ENCODE assay signal across 7 cellular contexts in genomic region chr11:94794287-94795168, GRCh38. TPM values are rescaled to one million over a fixed set of nuclear protein-coding genes. Genes with fewer than 3 reads are reported as not detected.
DNase-seq lines count a peak whose midpoint lies in the region; ATAC-seq and TF ChIP-seq lines count a peak whose summit lies in the region.

No MANE protein-coding gene starts in this region.

- H3K27me3 ChIP-seq in MG63 (no peaks in the 10 kb centered on the region), kidney epithelial cell (ENCODE audit: control insufficient read depth, insufficient read depth, low read length) (no peaks in the 10 kb centered on the region), upper lobe of left lung (no peaks in the 10 kb centered on the region), H9 (ENCODE audit: insufficient read depth, low read length) (no peaks in the 10 kb centered on the region)

- 0 out of 7 replicates have a peak overlapping the region, but pooled peaks of 1 of the 3 experiments have one; percentile 4 for H3K27ac Mint-ChIP-seq in H9

- H4K8ac ChIP-seq in H9 (replicated peaks; ENCODE audit: insufficient read length, low read depth, low read length): no peak overlapping the region

- H3K36me3 Mint-ChIP-seq in H9 (ENCODE audit: insufficient read depth in 1 of 3, low read depth in 3 of 3): peaks cover 0 to 3% (median 2%) of the 10 kb centered on the region in 3 experiments

- DNase-seq in MG63 (peak; percentile 85), astrocyte of the spinal cord (ENCODE audit: low read depth, low spot score) (peak; percentile 98), kidney epithelial cell (ENCODE audit: low read depth) (peak; percentile 67), upper lobe of left lung (peak in 1 of 2 donors; percentile 79), H9 (no peak)

- H2BK120ac ChIP-seq in H9 (ENCODE audit: low read depth, low read length, poor library complexity, severe bottlenecking): no peak overlapping the region

- peak; percentile 83 to 84 for ATAC-seq in upper lobe of left lung (ENCODE audit: low FRiP score in 2 of 2)
- ATAC-seq in HG03439 (IDR thresholded peaks at IDR 0.05; ENCODE audit: unreplicated experiment): no peak
- ATAC-seq in GM21381 (IDR thresholded peaks at IDR 0.05; ENCODE audit: unreplicated experiment): no peak

- H3K23me2 ChIP-seq in H9 (ENCODE audit: insufficient read length, low read depth, low read length, poor library complexity, severe bottlenecking): no peaks in the 10 kb centered on the region

- H3K27ac ChIP-seq in upper lobe of left lung: peak overlapping the region; percentile 43 to 68 (median 60)
- H3K27ac ChIP-seq in H9 (ENCODE audit: insufficient read length, low read depth, low read length): no peak overlapping the region

- H2AK5ac ChIP-seq in H9 (ENCODE audit: insufficient read length, low read length): no peak overlapping the region

- H2BK15ac ChIP-seq in H9 (ENCODE audit: low read depth, low read length): no peak overlapping the region

- peaks cover 26 to 44% (median 36%) of the 10 kb centered on the region in 4 donors for H3K4me1 ChIP-seq in upper lobe of left lung
- H3K4me1 ChIP-seq in H9 (ENCODE audit: insufficient read depth, low read length): no peaks in the 10 kb centered on the region

- H3K18ac ChIP-seq in H9 (ENCODE audit: insufficient read length, low read depth, low read length): no peak overlapping the region

- H3K79me1 ChIP-seq in H9 (ENCODE audit: insufficient read depth, low read depth, low read length, poor library complexity, severe bottlenecking): peaks cover 6% of the 10 kb centered on the region

- no peak overlapping the region for H2AFZ ChIP-seq in H9 (ENCODE audit: low read length)

- 47 to 52% methylated on average over 8 of the region's 8 CpGs for WGBS in upper lobe of left lung, 2 donors
- no CpG with 5 or more reads among the region's 8 CpGs for WGBS in H9 (ENCODE audit: extremely low coverage, insufficient read length, low lambda C conversion rate)

- no peak overlapping the region for H4K5ac ChIP-seq in H9 (ENCODE audit: insufficient read length, low read depth, low read length)

- H3K27me3 Mint-ChIP-seq in H9 (ENCODE audit: low read depth): no peaks in the 10 kb centered on the region

- H3K4me3 Mint-ChIP-seq in H9: no peak overlapping the region

- no peak overlapping the region for H3K23ac ChIP-seq in H9 (ENCODE audit: insufficient read length, low read depth, low read length)

- H4K91ac ChIP-seq in H9 (ENCODE audit: insufficient read length, low read depth, low read length): no peak overlapping the region

- H3K4me2 ChIP-seq in H9 (ENCODE audit: insufficient read depth, insufficient read length, low read length): no peak overlapping the region

- peaks cover 13% of the 10 kb centered on the region for H3K36me3 ChIP-seq in MG63
- H3K36me3 ChIP-seq in kidney epithelial cell (ENCODE audit: control insufficient read depth, insufficient read depth, low read length): no peaks in the 10 kb centered on the region
- H3K36me3 ChIP-seq in upper lobe of left lung: peaks cover 1 to 4% (median 2%) of the 10 kb centered on the region in 4 donors

- peak in 2 of 4 donors; percentile 39 to 75 for TF ChIP-seq EP300 in upper lobe of left lung (IDR thresholded peaks at IDR 0.05)

- H2BK12ac ChIP-seq in H9 (ENCODE audit: insufficient read length, low read depth, low read length): no peak overlapping the region

- H3K4me1 Mint-ChIP-seq in H9: peaks cover 5 to 6% of the 10 kb centered on the region in 2 experiments; a peak in 3 of 4 replicates

- H3K9ac ChIP-seq in H9 (ENCODE audit: extremely low read depth, insufficient read length, low read length): no peak overlapping the region

- no peaks in the 10 kb centered on the region for H3K9me3 Mint-ChIP-seq in H9

- no peak overlapping the region for H2BK20ac ChIP-seq in H9 (ENCODE audit: low read depth, low read length, poor library complexity, severe bottlenecking)

- no peaks in the 10 kb centered on the region for H3K9me3 ChIP-seq in MG63
- no peaks in the 10 kb centered on the region for H3K9me3 ChIP-seq in upper lobe of left lung
- H3K9me3 ChIP-seq in H9 (ENCODE audit: control insufficient read depth, low read depth, low read length): no peaks in the 10 kb centered on the region

- no peak overlapping the region for H3K56ac ChIP-seq in H9 (ENCODE audit: insufficient read length, low read depth, low read length)

- no peak overlapping the region for H3K14ac ChIP-seq in H9 (ENCODE audit: insufficient read depth, low read length)

- no peak for TF ChIP-seq CTCF in astrocyte of the spinal cord (IDR thresholded peaks at IDR 0.05; ENCODE audit: low read depth, low read length)
- TF ChIP-seq CTCF in kidney epithelial cell (IDR thresholded peaks at IDR 0.05; ENCODE audit: insufficient read depth, low read length, poor library complexity, severe bottlenecking): no peak
- TF ChIP-seq CTCF in upper lobe of left lung (IDR thresholded peaks at IDR 0.05): no peak
- TF ChIP-seq CTCF in H9 (conservative IDR thresholded peaks at IDR 0.05): no peak

- no peak for TF ChIP-seq POLR2A in upper lobe of left lung (IDR thresholded peaks at IDR 0.05)

- H2BK5ac ChIP-seq in H9 (ENCODE audit: insufficient read length, low read length): no peak overlapping the region

- H4K20me1 ChIP-seq in H9 (ENCODE audit: control insufficient read depth, insufficient read depth, insufficient read length): no peaks in the 10 kb centered on the region

- no peak overlapping the region for H3K4ac ChIP-seq in H9 (ENCODE audit: low read depth, low read length)

- in situ Hi-C loops in astrocyte of the spinal cord (cut with HindIII; ENCODE audit: low sequenced_read_pairs): no loop called here

- no peak overlapping the region for H3T11ph ChIP-seq in H9 (ENCODE audit: low read length)

- no peak overlapping the region for H3K4me3 ChIP-seq in MG63
- peak overlapping the region; percentile 37 for H3K4me3 ChIP-seq in astrocyte of the spinal cord (ENCODE audit: low read depth, low read length)
- no peak overlapping the region for H3K4me3 ChIP-seq in kidney epithelial cell (ENCODE audit: low read depth, low read length)
- no peak overlapping the region for H3K4me3 ChIP-seq in upper lobe of left lung

- peaks cover 9% of the 10 kb centered on the region; the same call in 1 of the 2 replicates for H3K79me2 ChIP-seq in H9 (ENCODE audit: insufficient read depth, low read length)

RNA-seq across cellular contexts. Expression of gene AMOTL1, which starts 26.4 kb away (rescaled TPM):
- 15.1 TPM in 2 replicates for total RNA-seq in MG63 (2014; rRNA removed; shearing (Covaris generic); ENCODE audit: low replicate concordance)
- 48.8 TPM in 2 replicates for total RNA-seq in kidney epithelial cell
- total RNA-seq in upper lobe of left lung: 10 to 100 TPM; 30.4 to 54.7 (median 46.1) TPM
- total RNA-seq in H9 (2021): 18.5 and 20.2 TPM in 2 replicates

Comparison
In these comparisons a context has a peak if more than half of its experiments do, and no peak if none do; other contexts are left out.
1. ATAC-seq: peak in upper lobe of left lung (2 of 2); none in HG03439 (single experiment) and GM21381 (single experiment).